In the genomic region with DNA sequence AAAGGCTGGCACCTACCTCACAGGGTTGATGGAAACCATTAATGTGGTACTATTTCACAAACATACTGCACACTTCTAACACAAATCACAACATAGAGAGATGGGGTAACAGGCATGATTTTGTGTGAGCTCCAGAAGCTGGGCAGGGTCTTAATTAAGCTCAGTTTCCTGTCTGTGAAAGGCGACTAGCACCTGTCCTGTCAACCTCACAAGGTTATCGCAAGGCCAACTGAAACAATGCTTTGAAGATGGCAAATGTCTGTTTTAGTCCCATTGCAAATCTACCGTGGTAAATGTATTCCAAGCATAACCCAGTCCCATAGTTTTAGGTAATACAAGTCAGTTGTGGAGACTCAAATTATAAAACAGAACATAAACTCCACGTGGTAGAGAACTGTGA, we compare ENCODE assay signal across 23 cellular contexts. TPM values are rescaled to one million over a fixed set of nuclear protein-coding genes. Genes with fewer than 3 reads are reported as not detected.
A peak's percentile ranks its signal among the peaks of the same experiment; 100 is the strongest.
DNase-seq lines count a peak whose midpoint lies in the region; ATAC-seq and TF ChIP-seq lines count a peak whose summit lies in the region.
"Had no signal": no experiment of that assay in that cellular context is flagged by ENCODE, and none has a peak within 500 bp of the region (broad histone marks: within the 10 kb centered on the region; RNA-seq: fewer than 3 reads in every experiment).

No MANE protein-coding gene starts in this region.

- H3K79me2 ChIP-seq in KMS-11 (ENCODE audit: insufficient read depth, low read depth): no peaks in the 10 kb centered on the region
- H3K79me2 ChIP-seq in parathyroid adenoma: peaks cover 17% of the 10 kb centered on the region

- TF ChIP-seq CTCF in KMS-11 (conservative IDR thresholded peaks at IDR 0.05; ENCODE audit: low read depth, low read length) (no peak), parathyroid adenoma (IDR thresholded peaks at IDR 0.05) (no peak)

- H3K9ac ChIP-seq in KMS-11 (no peak overlapping the region), parathyroid adenoma (no peak overlapping the region)

- H3K9me3 ChIP-seq in parathyroid adenoma (ENCODE audit: control insufficient read depth, low read length): no peaks in the 10 kb centered on the region
- H3K9me3 ChIP-seq: left ventricle myocardium inferior, neutrophil, tibial artery had no signal

- peaks cover 17% of the 10 kb centered on the region for H3K4me1 ChIP-seq in KMS-11 (ENCODE audit: low read depth, poor library complexity, severe bottlenecking)
- H3K4me1 ChIP-seq in parathyroid adenoma: peaks cover 35% of the 10 kb centered on the region
- H3K4me1 ChIP-seq: foreskin keratinocyte had no signal

- no peaks in the 10 kb centered on the region for H3K9me3 Mint-ChIP-seq in activated CD4-positive, alpha-beta T cell treated with anti-CD3 and anti-CD28 coated beads for 36 hours (ENCODE audit: low read depth)
- H3K9me3 Mint-ChIP-seq in activated T-helper 17 cell treated with anti-CD3 and anti-CD28 coated beads, Interleukin-2, amount 50 U/mL, for 72 hours: no peaks in the 10 kb centered on the region
- H3K9me3 Mint-ChIP-seq: stimulated activated naive CD8-positive, alpha-beta T cell treated with anti-CD3 and anti-CD28 coated beads, Interleukin-15, amount 100 ng/mL, for 72 hours had no signal

- H3K27ac Mint-ChIP-seq in activated CD4-positive, alpha-beta T cell treated with anti-CD3 and anti-CD28 coated beads for 36 hours: peak overlapping the region; percentile 84
- H3K27ac Mint-ChIP-seq in activated T-helper 17 cell treated with anti-CD3 and anti-CD28 coated beads, Interleukin-2, amount 50 U/mL, for 72 hours: no peak overlapping the region
- H3K27ac Mint-ChIP-seq: activated naive CD8-positive, alpha-beta T cell had no signal

- H3K4me3 ChIP-seq in KMS-11 (IDR thresholded peaks at IDR 0.05; ENCODE audit: insufficient read depth, low read depth, low read length): no peak overlapping the region
- H3K4me3 ChIP-seq in parathyroid adenoma (ENCODE audit: low read depth, low read length): no peak overlapping the region
- H3K4me3 ChIP-seq: K562, PC-9, tibial artery had no signal

- H3K36me3 ChIP-seq in KMS-11 (ENCODE audit: insufficient read depth) (no peaks in the 10 kb centered on the region), parathyroid adenoma (ENCODE audit: control insufficient read depth, insufficient read depth, low read length) (no peaks in the 10 kb centered on the region)
- H3K36me3 ChIP-seq: left ventricle myocardium inferior, neutrophil, tibial artery had no signal

- H3K4me2 ChIP-seq in KMS-11 (0 out of 2 replicates have a peak overlapping the region, but pooled peaks have one; percentile 88), parathyroid adenoma (ENCODE audit: low read length) (no peak overlapping the region)

- CTCF ChIA-PET in activated CD4-positive, alpha-beta T cell treated with anti-CD3 and anti-CD28 coated beads for 36 hours (lab: Charles Lee): interaction anchor here (1.0 to 2.7 kb wide), 7 partner anchors 10 to 180 kb away, joined by 3 to 10 read pairs (median 3); no protein-coding TSS in a partner anchor

- no peaks in the 10 kb centered on the region for H3K27me3 ChIP-seq in KMS-11 (ENCODE audit: insufficient read depth, low read depth)
- H3K27me3 ChIP-seq in parathyroid adenoma (ENCODE audit: control insufficient read depth, insufficient read depth, low read length): no peaks in the 10 kb centered on the region

- ATAC-seq in activated CD4-positive, alpha-beta T cell treated with anti-CD3 and anti-CD28 coated beads for 36 hours: no peak
- ATAC-seq in activated T-helper 17 cell treated with anti-CD3 and anti-CD28 coated beads, Interleukin-2, amount 50 U/mL, for 72 hours (replicated peaks): no peak
- ATAC-seq: foreskin keratinocyte, K562 had no signal

- no peak overlapping the region for H2AFZ ChIP-seq in KMS-11 (ENCODE audit: low read depth)
- peak overlapping the region; percentile 23 for H2AFZ ChIP-seq in parathyroid adenoma
- H2AFZ ChIP-seq: PC-9 had no signal

- H4K20me1 ChIP-seq in KMS-11 (ENCODE audit: insufficient read depth): no peaks in the 10 kb centered on the region

- no peaks in the 10 kb centered on the region for H3K36me3 Mint-ChIP-seq in activated CD4-positive, alpha-beta T cell treated with anti-CD3 and anti-CD28 coated beads for 36 hours (ENCODE audit: low read depth)
- peaks cover 10% of the 10 kb centered on the region for H3K36me3 Mint-ChIP-seq in activated T-helper 17 cell treated with anti-CD3 and anti-CD28 coated beads, Interleukin-2, amount 50 U/mL, for 72 hours (ENCODE audit: low read depth)
- H3K36me3 Mint-ChIP-seq: activated naive CD8-positive, alpha-beta T cell had no signal

- H3K27ac ChIP-seq in KMS-11 (no peak overlapping the region), parathyroid adenoma (peak overlapping the region; percentile 90)
- H3K27ac ChIP-seq: 22Rv1, foreskin keratinocyte, neutrophil, PC-9, tibial artery had no signal

- peak overlapping the region; percentile 72 for H3K4me3 Mint-ChIP-seq in activated CD4-positive, alpha-beta T cell treated with anti-CD3 and anti-CD28 coated beads for 36 hours
- H3K4me3 Mint-ChIP-seq in activated T-helper 17 cell treated with anti-CD3 and anti-CD28 coated beads, Interleukin-2, amount 50 U/mL, for 72 hours: peak overlapping the region; percentile 75

- H3K4me1 Mint-ChIP-seq in activated CD4-positive, alpha-beta T cell treated with anti-CD3 and anti-CD28 coated beads for 36 hours: peaks cover 23% of the 10 kb centered on the region
- peaks cover 13% of the 10 kb centered on the region for H3K4me1 Mint-ChIP-seq in activated T-helper 17 cell treated with anti-CD3 and anti-CD28 coated beads, Interleukin-2, amount 50 U/mL, for 72 hours

- POLR2A ChIA-PET in activated CD4-positive, alpha-beta T cell treated with anti-CD3 and anti-CD28 coated beads for 36 hours (lab: Charles Lee): interaction anchor here (0.5 kb wide), 1 partner anchor 36 kb away, joined by 6 read pairs; no protein-coding TSS in a partner anchor

- H3K27me3 Mint-ChIP-seq in activated CD4-positive, alpha-beta T cell treated with anti-CD3 and anti-CD28 coated beads for 36 hours: peaks cover 21% of the 10 kb centered on the region
- H3K27me3 Mint-ChIP-seq in activated T-helper 17 cell treated with anti-CD3 and anti-CD28 coated beads, Interleukin-2, amount 50 U/mL, for 72 hours: peaks cover 4% of the 10 kb centered on the region

- DNase-seq in activated CD4-positive, alpha-beta T cell treated with anti-CD3 and anti-CD28 coated beads for 36 hours: no peak
- DNase-seq in activated CD4-positive, alpha-beta T cell treated with anti-CD3 and anti-CD28 coated beads for 48 hours: no peak
- no peak for DNase-seq in NCI-H1417 (lab: John Stamatoyannopoulos, UW)
- no peak for DNase-seq in NK-92 treated with Interleukin-12 subunit alpha and Interleukin-12 subunit beta, amount 100 ng/mL, for 24 hours (lab: John Stamatoyannopoulos, UW)
- DNase-seq in GF-D8 (lab: John Stamatoyannopoulos, UW): no peak
- DNase-seq: effector CD4-positive, alpha-beta T cell; foreskin keratinocyte; left ventricle myocardium inferior; MV-4-11; NCI-H187 treated with DMSO at 0.1 percent for 48 hours; NCI-H2227 treated with DMSO at 0.1 percent for 48 hours; NCI-H748 treated with DMSO at 0.1 percent for 48 hours; PC-9; SHP77; tibial artery had no signal

- intact Hi-C loops in activated CD4-positive, alpha-beta T cell treated with anti-CD3 and anti-CD28 coated beads for 36 hours (cut with DNase I, micrococcal nuclease): loop anchor here in 1 of 2 experiments (2.0 to 10.0 kb wide), 4 partner anchors 268 to 1281 kb away; a partner anchor contains a TSS

RNA-seq across cellular contexts. Expression of a gene that starts 1.3 kb away (rescaled TPM):
- total RNA-seq in activated CD4-positive, alpha-beta T cell treated with anti-CD3 and anti-CD28 coated beads for 36 hours: 10 to 100 TPM in 1 of 2 experiments, 1 to 10 TPM in 1; 8.2 to 11.6 TPM
- total RNA-seq in activated T-helper 17 cell treated with anti-CD3 and anti-CD28 coated beads, Interleukin-2, amount 50 U/mL, for 72 hours: 1 to 10 TPM; 2.5 to 7.8 TPM
